ENCODE assay signal across 29 cellular contexts in the genomic region with DNA sequence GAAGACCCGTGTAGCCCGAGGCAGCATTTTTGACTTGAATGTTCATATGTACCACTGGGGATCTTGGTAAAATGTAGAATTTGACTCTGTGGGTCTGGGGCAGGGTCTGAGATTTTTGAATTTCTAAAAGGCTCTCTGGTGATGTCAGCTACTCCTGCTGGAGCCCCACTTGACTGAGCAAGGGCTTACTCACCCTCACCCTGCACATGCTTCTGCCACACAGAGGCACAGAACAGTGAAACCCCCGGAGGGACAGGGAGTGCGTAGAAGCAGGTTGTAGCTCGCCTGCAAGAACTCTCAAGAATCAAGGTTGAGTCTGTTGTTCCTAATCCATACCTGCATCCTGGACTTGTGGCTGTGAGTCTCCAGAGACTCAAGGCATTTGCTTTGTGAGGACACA. TPM values are rescaled to one million over a fixed set of nuclear protein-coding genes. Genes with fewer than 3 reads are reported as not detected.
DNase-seq lines count a peak whose midpoint lies in the region; ATAC-seq, FAIRE-seq and TF ChIP-seq lines count a peak whose summit lies in the region.
"Had no signal": no experiment of that assay in that cellular context is flagged by ENCODE, and none has a peak within 500 bp of the region (broad histone marks: within the 10 kb centered on the region; RNA-seq: fewer than 3 reads in every experiment).

No MANE protein-coding gene starts in this region.

- H3K79me1 ChIP-seq in mesendoderm (ENCODE audit: low read length): no peaks in the 10 kb centered on the region

- TF ChIP-seq CTCF in bronchial epithelial cell (IDR thresholded peaks at IDR 0.05; ENCODE audit: insufficient read depth, low read length, severe bottlenecking) (no peak), lower lobe of right lung (IDR thresholded peaks at IDR 0.05) (no peak), brain microvascular endothelial cell (IDR thresholded peaks at IDR 0.05; ENCODE audit: low read depth, low read length, missing control alignments) (no peak)

- H3K9me3 ChIP-seq in right cardiac atrium (ENCODE audit: control insufficient read depth, low read length) (no peaks in the 10 kb centered on the region), lower lobe of right lung (no peaks in the 10 kb centered on the region)
- H3K9me3 ChIP-seq: BE2C, psoas muscle, testis, uterus had no signal

- no peak overlapping the region for H2BK5ac ChIP-seq in mesendoderm (ENCODE audit: low read length)

- no peak overlapping the region for H3K9ac ChIP-seq in mesendoderm (ENCODE audit: low read length)

- H3K9me3 Mint-ChIP-seq in stimulated activated naive B cell treated with anti-CD40 and anti-IgM and Interleukin-4, amounts not matched to agents 10 μg/mL and 1 μg/mL and 100 μg/mL, for 72 hours: peaks cover 3 to 7% of the 10 kb centered on the region in 2 donors

- no peaks in the 10 kb centered on the region for H3K36me3 ChIP-seq in bronchial epithelial cell (ENCODE audit: control insufficient read depth, insufficient read depth, low read length)
- H3K36me3 ChIP-seq in lower lobe of right lung: no peaks in the 10 kb centered on the region
- no peaks in the 10 kb centered on the region for H3K36me3 ChIP-seq in mesendoderm (ENCODE audit: control insufficient read depth, insufficient read depth, low read length)
- no peaks in the 10 kb centered on the region for H3K36me3 ChIP-seq in brain microvascular endothelial cell (replicated peaks)
- H3K36me3 ChIP-seq: BE2C, uterus had no signal

- no peak overlapping the region for H3K4me3 ChIP-seq in right cardiac atrium (ENCODE audit: low read length)
- no peak overlapping the region for H3K4me3 ChIP-seq in bronchial epithelial cell (ENCODE audit: low read depth, low read length)
- H3K4me3 ChIP-seq in lower lobe of right lung: no peak overlapping the region
- H3K4me3 ChIP-seq in mesendoderm (ENCODE audit: low read length): no peak overlapping the region
- H3K4me3 ChIP-seq in brain microvascular endothelial cell (ENCODE audit: low read depth, low read length): no peak overlapping the region
- H3K4me3 ChIP-seq: PC-9, psoas muscle, testis, uterus had no signal

- H2BK15ac ChIP-seq in mesendoderm (replicated peaks; ENCODE audit: low read depth): no peak overlapping the region

- no peak overlapping the region for H4K5ac ChIP-seq in mesendoderm (ENCODE audit: low read length)

- H3K23ac ChIP-seq in mesendoderm (ENCODE audit: low read length): no peak overlapping the region

- no peak overlapping the region for H3K4me3 Mint-ChIP-seq in stimulated activated naive B cell treated with anti-CD40 and anti-IgM and Interleukin-4, amounts not matched to agents 10 μg/mL and 1 μg/mL and 100 μg/mL, for 72 hours
- H3K4me3 Mint-ChIP-seq: mesothelial cell of epicardium, naive B cell had no signal

- no peak overlapping the region for H3K18ac ChIP-seq in mesendoderm (ENCODE audit: low read length)

- H2AK5ac ChIP-seq in mesendoderm (ENCODE audit: low read length): no peak overlapping the region

- no peak overlapping the region for H4K8ac ChIP-seq in mesendoderm (ENCODE audit: low read depth, low read length)

- H3K27me3 ChIP-seq in right cardiac atrium (ENCODE audit: control insufficient read depth, insufficient read depth) (no peaks in the 10 kb centered on the region), bronchial epithelial cell (ENCODE audit: control insufficient read depth, insufficient read depth, low read length) (no peaks in the 10 kb centered on the region), lower lobe of right lung (ENCODE audit: low read depth) (no peaks in the 10 kb centered on the region), mesendoderm (ENCODE audit: insufficient read depth, low read length, poor library complexity) (no peaks in the 10 kb centered on the region), brain microvascular endothelial cell (replicated peaks) (no peaks in the 10 kb centered on the region)
- H3K27me3 ChIP-seq: BE2C, testis, uterus had no signal

- in situ Hi-C loops in brain microvascular endothelial cell (cut with HindIII; ENCODE audit: low pct_ligation_motif_present, low sequenced_read_pairs): no loop called here

- H2BK120ac ChIP-seq in mesendoderm (ENCODE audit: low read depth, low read length): no peak overlapping the region

- no peak overlapping the region for H3K56ac ChIP-seq in mesendoderm (ENCODE audit: low read length)

- no peak overlapping the region for H3K27ac Mint-ChIP-seq in stimulated activated naive B cell treated with anti-CD40 and anti-IgM and Interleukin-4, amounts not matched to agents 10 μg/mL and 1 μg/mL and 100 μg/mL, for 72 hours
- H3K27ac Mint-ChIP-seq: activated T-helper 2 cell treated with anti-CD3 and anti-CD28 coated beads, Interferon-gamma antibody, Interleukin-2, Interleukin-4, amounts not matched to agents 10 μg/mL and 5 μg/mL and 100 μg/mL, durations not matched to agents 14 hours and 24 hours and 36 hours; mesothelial cell of epicardium had no signal

- H3K36me3 Mint-ChIP-seq in stimulated activated naive B cell treated with anti-CD40 and anti-IgM and Interleukin-4, amounts not matched to agents 10 μg/mL and 1 μg/mL and 100 μg/mL, for 72 hours: no peaks in the 10 kb centered on the region
- H3K36me3 Mint-ChIP-seq: mesothelial cell of epicardium, naive B cell had no signal

- intact Hi-C loops in right cardiac atrium (cut with DNase I) (no loop called here), Right ventricle myocardium inferior (cut with DNase I) (loop anchor here (5.0 kb wide), 1 partner anchor 33 kb away; no protein-coding TSS in a partner anchor), lower lobe of right lung (cut with DNase I) (no loop called here)

- WGBS in right cardiac atrium: 89% methylated on average over 5 of the region's 5 CpGs
- no CpG with 5 or more reads among the region's 5 CpGs for WGBS in mesendoderm (ENCODE audit: extremely low coverage, insufficient coverage, low lambda C conversion rate)

- no peaks in the 10 kb centered on the region for H3K79me2 ChIP-seq in mesendoderm (ENCODE audit: control insufficient read depth, insufficient read depth, low read length)

- no peak for DNase-seq in right cardiac atrium
- DNase-seq in Right ventricle myocardium inferior (ENCODE audit: missing footprints): no peak
- DNase-seq in bronchial epithelial cell (ENCODE audit: low read depth): peak; percentile 98
- DNase-seq in lower lobe of right lung: no peak
- DNase-seq in mesendoderm: no peak
- DNase-seq in OCI-M1 (lab: John Stamatoyannopoulos, UW): no peak
- no peak for DNase-seq in stimulated activated naive B cell treated with anti-CD40 and anti-IgM and Interleukin-4, amounts not matched to agents 10 μg/mL and 1 μg/mL and 100 μg/mL, for 72 hours
- DNase-seq in brain microvascular endothelial cell: no peak
- DNase-seq: activated CD4-positive, alpha-beta T cell treated with anti-CD3 and anti-CD28 coated beads for 4 hours; activated naive CD4-positive, alpha-beta T cell treated with anti-CD3 and anti-CD28 coated beads, Interleukin-2, amount 50 U/mL, for 16 hours; amygdala; BE2C; CD8-positive, alpha-beta memory T cell; effector CD8-positive, alpha-beta T cell; left ventricle myocardium superior; naive B cell; NCI-H1048; NCI-H524; NK-92 treated with Interleukin-12 subunit alpha and Interleukin-12 subunit beta, amount 100 ng/mL, for 24 hours; PC-9; psoas muscle; SHP77; stimulated activated naive CD8-positive, alpha-beta T cell treated with anti-CD3 and anti-CD28 coated beads, Interleukin-15, Interleukin-2, amounts not matched to agents 100 U/mL and 50 U/mL, for 24 hours; T-helper 2 cell; testis; uterus had no signal

- ATAC-seq in right cardiac atrium: no peak
- ATAC-seq in Right ventricle myocardium inferior: no peak
- peak; percentile 55 to 60 for ATAC-seq in lower lobe of right lung
- ATAC-seq in stimulated activated naive B cell treated with anti-CD40 and anti-IgM and Interleukin-4, amounts not matched to agents 10 μg/mL and 1 μg/mL and 100 μg/mL, for 72 hours (replicated peaks): no peak
- ATAC-seq: left ventricle myocardium superior; psoas muscle; stimulated activated naive CD8-positive, alpha-beta T cell treated with anti-CD3 and anti-CD28 coated beads, Interleukin-15, Interleukin-2, amounts not matched to agents 100 U/mL and 50 U/mL, for 24 hours had no signal

- no peak overlapping the region for H3K4me2 ChIP-seq in mesendoderm (ENCODE audit: low read length)
- H3K4me2 ChIP-seq: PC-9 had no signal

- H3K27ac ChIP-seq in right cardiac atrium (ENCODE audit: low read length) (peak overlapping the region; percentile 22), lower lobe of right lung (no peak overlapping the region), mesendoderm (ENCODE audit: low read depth, low read length) (no peak overlapping the region), brain microvascular endothelial cell (no peak overlapping the region)
- H3K27ac ChIP-seq: PC-9, psoas muscle, uterus had no signal

- H3K4ac ChIP-seq in mesendoderm (ENCODE audit: low read depth, low read length): no peak overlapping the region

- FAIRE-seq in bronchial epithelial cell (lab: Jason Lieb, UNC): peak; percentile 97
- FAIRE-seq: islet of Langerhans had no signal

- H3K27me3 Mint-ChIP-seq in stimulated activated naive B cell treated with anti-CD40 and anti-IgM and Interleukin-4, amounts not matched to agents 10 μg/mL and 1 μg/mL and 100 μg/mL, for 72 hours: peaks cover 0 to 7% of the 10 kb centered on the region in 2 donors
- H3K27me3 Mint-ChIP-seq: CD8-positive, alpha-beta memory T cell had no signal

- peaks cover 0 to 2% of the 10 kb centered on the region in 2 donors for H3K4me1 Mint-ChIP-seq in stimulated activated naive B cell treated with anti-CD40 and anti-IgM and Interleukin-4, amounts not matched to agents 10 μg/mL and 1 μg/mL and 100 μg/mL, for 72 hours
- H3K4me1 Mint-ChIP-seq: mesothelial cell of epicardium, naive B cell had no signal

- peaks cover 14% of the 10 kb centered on the region for H3K4me1 ChIP-seq in right cardiac atrium (ENCODE audit: control insufficient read depth, insufficient read depth, low read length)
- H3K4me1 ChIP-seq in lower lobe of right lung: peaks cover 26% of the 10 kb centered on the region
- no peaks in the 10 kb centered on the region for H3K4me1 ChIP-seq in mesendoderm (ENCODE audit: control insufficient read depth, low read depth, low read length)
- H3K4me1 ChIP-seq: uterus had no signal

RNA-seq across cellular contexts. Expression of a gene that starts 41.1 kb away (rescaled TPM):
- total RNA-seq in right cardiac atrium (10 to 100 TPM; 37.4 to 52.0 (median 46.2) TPM), Right ventricle myocardium inferior (45.9 TPM), bronchial epithelial cell (3.8 and 4.5 TPM in 2 replicates), lower lobe of right lung (42.5 TPM)
- 42.1 TPM for polyA plus RNA-seq in right cardiac atrium
- 6.7 TPM for polyA plus RNA-seq in mesendoderm (2013, experiment 1 of 2)
- polyA plus RNA-seq in mesendoderm (2013, experiment 2 of 2): 6.6 TPM

Comparison
In these comparisons a context has a peak if more than half of its experiments do, and no peak if none do; other contexts are left out.
1. ATAC-seq: peak in lower lobe of right lung (2 of 2); none in right cardiac atrium (0 of 2), Right ventricle myocardium inferior (single experiment) and stimulated activated naive B cell treated with anti-CD40 and anti-IgM and Interleukin-4, amounts not matched to agents 10 μg/mL and 1 μg/mL and 100 μg/mL, for 72 hours (0 of 2).